12 cellular contexts compared by ENCODE assay signal in genomic region chr16:87712184-87712822, GRCh38.
"Had no signal": no experiment of that assay in that cellular context is flagged by ENCODE, and none has a peak within 500 bp of the region (broad histone marks: within the 10 kb centered on the region; RNA-seq: fewer than 3 reads in every experiment).

No MANE protein-coding gene starts in this region.

- H3K9me3 ChIP-seq: thyroid gland, vagina had no signal

- H3K27me3 ChIP-seq: cardiac muscle cell, thyroid gland, vagina had no signal

- H3K27ac ChIP-seq: cardiac muscle cell, parathyroid adenoma, thyroid gland, vagina had no signal

- FAIRE-seq: endothelial cell of umbilical vein, frontal cortex had no signal

- H2AFZ ChIP-seq: parathyroid adenoma had no signal

- H3K4me1 ChIP-seq: parathyroid adenoma, vagina had no signal

- H3K9me3 Mint-ChIP-seq: activated B cell treated with CpG ODN at 0.5 μM for 24 hours; activated T-cell treated with anti-CD3 and anti-CD28 coated beads, Interleukin-2, amount 50 U/mL, for 72 hours had no signal

- H3K9ac ChIP-seq: parathyroid adenoma had no signal

- DNase-seq: activated B cell treated with CpG ODN at 0.5 μM for 24 hours; activated CD4-positive, alpha-beta T cell treated with anti-CD3 and anti-CD28 coated beads, Interleukin-2, amount 50 U/mL, for 4 hours; activated gamma-delta T cell treated with Interleukin-2 at 50 U/mL for 16 hours; activated T-cell treated with anti-CD3 and anti-CD28 coated beads, Interleukin-2, amount 50 U/mL, for 72 hours; mesendoderm; stimulated activated CD4-positive, alpha-beta T cell treated with anti-CD3 and anti-CD28 coated beads, Interleukin-4, amount 100 ng/mL, for 24 hours; thyroid gland had no signal

- H3K4me3 ChIP-seq: cardiac muscle cell, thyroid gland, vagina had no signal

- H3K4me3 Mint-ChIP-seq: activated B cell treated with CpG ODN at 0.5 μM for 24 hours had no signal

- H3K27me3 Mint-ChIP-seq: activated B cell treated with CpG ODN at 0.5 μM for 24 hours had no signal

- H3K27ac Mint-ChIP-seq: activated B cell treated with CpG ODN at 0.5 μM for 24 hours; activated T-cell treated with anti-CD3 and anti-CD28 coated beads, Interleukin-2, amount 50 U/mL, for 72 hours had no signal
